ENCODE assay signal across 11 cellular contexts in the genomic region with DNA sequence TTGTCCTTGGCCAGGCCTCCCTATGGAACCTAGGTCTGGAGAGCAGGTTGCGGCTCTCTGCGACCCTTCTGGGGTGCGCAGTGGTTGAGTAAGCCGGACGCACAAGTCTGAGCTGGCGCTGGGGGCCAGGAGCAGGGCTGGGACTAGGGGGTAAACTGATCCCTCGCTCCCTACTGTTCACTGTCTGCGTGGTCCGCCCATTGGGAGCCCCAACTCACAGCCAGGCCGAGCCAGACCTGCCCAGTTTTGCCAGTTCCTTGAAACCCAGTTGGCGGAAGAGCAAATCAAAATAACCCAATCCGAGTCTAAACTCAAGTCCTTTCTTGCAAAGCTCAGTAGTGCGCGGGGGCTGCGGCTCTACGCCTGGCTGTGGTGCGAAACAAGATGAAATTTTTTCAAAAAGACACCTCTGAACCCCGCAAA. TPM values are rescaled to one million over a fixed set of nuclear protein-coding genes. Genes with fewer than 3 reads are reported as not detected.
DNase-seq lines count a peak whose midpoint lies in the region; ATAC-seq and TF ChIP-seq lines count a peak whose summit lies in the region.
"Had no signal": no experiment of that assay in that cellular context is flagged by ENCODE, and none has a peak within 500 bp of the region (broad histone marks: within the 10 kb centered on the region; RNA-seq: fewer than 3 reads in every experiment).

No MANE protein-coding gene starts in this region.

- WGBS in ovary, 3 donors = 2 to 13% (median 6%) methylated on average over 18 of the region's 18 CpGs

- no peaks in the 10 kb centered on the region for H3K9me3 ChIP-seq in ovary

- no peaks in the 10 kb centered on the region for H3K9me3 Mint-ChIP-seq in WTC11
- H3K9me3 Mint-ChIP-seq: memory B cell; T-helper 1 cell treated with Interleukin-12 subunit alpha and Interleukin-12 subunit beta and Interleukin-4 antibody, amounts not matched to agents 30 μg/mL and 1 μg/mL, for 36 hours had no signal

- H3K4me1 Mint-ChIP-seq in WTC11 = peaks cover 72% of the 10 kb centered on the region

- H3K36me3 Mint-ChIP-seq in WTC11 = peaks cover 3% of the 10 kb centered on the region
- H3K36me3 Mint-ChIP-seq: memory B cell had no signal

- no peak for TF ChIP-seq POLR2A in ovary (IDR thresholded peaks at IDR 0.05)

- H3K4me3 ChIP-seq in AG04449 (ENCODE audit: low read depth, low read length) = peak overlapping the region; percentile 72
- peak overlapping the region; percentile 50 for H3K4me3 ChIP-seq in fibroblast of villous mesenchyme (ENCODE audit: low read depth, low read length)
- peak overlapping the region; percentile 77 for H3K4me3 ChIP-seq in ovary

- no peaks in the 10 kb centered on the region for H3K27me3 ChIP-seq in ovary

- DNase-seq in AG04449 (ENCODE audit: low read depth, low spot score) = no peak
- DNase-seq in WTC11 (ENCODE audit: low spot score) = no peak
- no peak for DNase-seq in fibroblast of villous mesenchyme (ENCODE audit: low read depth)
- DNase-seq in ovary = peak in 4 of 5 donors; percentile 43 to 63 (median 50)
- no peak for DNase-seq in NCI-H510A (lab: John Stamatoyannopoulos, UW)
- DNase-seq: COR-L47 had no signal

- intact Hi-C loops in ovary (cut with DNase I) = loop anchor here in 1 of 4 donors (10.0 kb wide), 1 partner anchor 413 kb away; no protein-coding TSS in a partner anchor

- no peaks in the 10 kb centered on the region for H3K36me3 ChIP-seq in ovary

- H3K27ac Mint-ChIP-seq in WTC11 = peak overlapping the region; percentile 92
- H3K27ac Mint-ChIP-seq: memory B cell; T-helper 1 cell treated with Interleukin-12 subunit alpha and Interleukin-12 subunit beta and Interleukin-4 antibody, amounts not matched to agents 30 μg/mL and 1 μg/mL, for 36 hours had no signal

- peaks cover 16% of the 10 kb centered on the region for H3K27me3 Mint-ChIP-seq in WTC11 (ENCODE audit: low read depth)

- no peak for TF ChIP-seq EP300 in ovary (IDR thresholded peaks at IDR 0.05)

- peak overlapping the region; percentile 37 to 87 for H3K27ac ChIP-seq in ovary

- TF ChIP-seq CTCF in AG04449 (IDR thresholded peaks at IDR 0.05; ENCODE audit: insufficient read depth, low read length, missing control alignments) (no peak), WTC11 (IDR thresholded peaks at IDR 0.05) (no peak), fibroblast of villous mesenchyme (IDR thresholded peaks at IDR 0.05; ENCODE audit: insufficient read depth, low read depth, low read length) (no peak), ovary (IDR thresholded peaks at IDR 0.05) (no peak)

- ATAC-seq in WTC11 (no peak; the same call in 1 of the 2 replicates), HG03280 (IDR thresholded peaks at IDR 0.05; ENCODE audit: unreplicated experiment) (no peak), HG03432 (IDR thresholded peaks at IDR 0.05; ENCODE audit: unreplicated experiment) (no peak), HG02885 (IDR thresholded peaks at IDR 0.05; ENCODE audit: poor library complexity, unreplicated experiment) (no peak)

- peak overlapping the region; percentile 97 for H3K4me3 Mint-ChIP-seq in WTC11

- CTCF ChIA-PET in AG04449 (lab: Yijun Ruan, JAX) (interaction anchor here (1.2 to 5.0 kb wide), 6 partner anchors 11 to 1049 kb away, joined by 3 to 31 read pairs (median 6); partner anchors contain the start of gene RGMA), WTC11 (lab: Charles Lee) (interaction anchor here (0.8 to 6.6 kb wide), 7 partner anchors 12 to 1048 kb away, joined by 3 to 53 read pairs (median 10); no protein-coding TSS in a partner anchor)

- peaks cover 19% of the 10 kb centered on the region for H3K4me1 ChIP-seq in ovary (ENCODE audit: insufficient read depth)

- POLR2A ChIA-PET in AG04449 (lab: Yijun Ruan, JAX) (interaction anchor here (0.6 kb wide), 1 partner anchor 758 kb away, joined by 7 read pairs; no protein-coding TSS in a partner anchor), WTC11 (lab: Charles Lee) (interaction anchor here (0.9 to 1.1 kb wide), 3 partner anchors 11 to 16 kb away, joined by 3 to 4 read pairs (median 3); no protein-coding TSS in a partner anchor)

TF ChIP-seq in WTC11, 78 proteins besides CTCF, POLR2A, EP300 and RAD21:
- TF ChIP-seq, protein P1, sequence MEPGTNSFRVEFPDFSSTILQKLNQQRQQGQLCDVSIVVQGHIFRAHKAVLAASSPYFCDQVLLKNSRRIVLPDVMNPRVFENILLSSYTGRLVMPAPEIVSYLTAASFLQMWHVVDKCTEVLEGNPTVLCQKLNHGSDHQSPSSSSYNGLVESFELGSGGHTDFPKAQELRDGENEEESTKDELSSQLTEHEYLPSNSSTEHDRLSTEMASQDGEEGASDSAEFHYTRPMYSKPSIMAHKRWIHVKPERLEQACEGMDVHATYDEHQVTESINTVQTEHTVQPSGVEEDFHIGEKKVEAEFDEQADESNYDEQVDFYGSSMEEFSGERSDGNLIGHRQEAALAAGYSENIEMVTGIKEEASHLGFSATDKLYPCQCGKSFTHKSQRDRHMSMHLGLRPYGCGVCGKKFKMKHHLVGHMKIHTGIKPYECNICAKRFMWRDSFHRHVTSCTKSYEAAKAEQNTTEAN (CRISPR knock-in tag; IDR thresholded peaks at IDR 0.05) = 0 out of 2 replicates have a peak, but pooled peaks have one; percentile 31
- TF ChIP-seq E2F1 (CRISPR knock-in tag; IDR thresholded peaks at IDR 0.05) = no peak

RNA-seq across cellular contexts. Expression of gene RGMA, which starts 17.5 kb away (rescaled TPM):
- total RNA-seq in WTC11 (2021) (36.9 to 47.2 TPM (median 37.7 TPM) in 3 replicates), fibroblast of villous mesenchyme (0.32 TPM in 1 of 2 replicates, not detected in the other), ovary (10 to 100 TPM; 17.4 to 47.6 (median 31.6) TPM)
- polyA plus RNA-seq in ovary = 10 to 100 TPM in 1 of 2 donors, 1 to 10 TPM in 1; 2.8 to 33.6 TPM

Comparison
In these comparisons a context has a peak if more than half of its experiments do, and no peak if none do; other contexts are left out.
1. DNase-seq: peak in ovary (4 of 5); none in AG04449 (single experiment), WTC11 (single experiment), fibroblast of villous mesenchyme (single experiment) and NCI-H510A (single experiment).
2. RNA of gene RGMA, which starts 17.5 kb away (total RNA-seq): 36.9 to 47.2 TPM in WTC11 and 17.4 to 47.6 TPM in ovary; 0.32 TPM in fibroblast of villous mesenchyme; every median in the first group is over 10 times any median in the second.
3. Peak in every context shown above with its lines, with median percentiles within 50 percentile points of each other: H3K4me3 ChIP-seq.